7 cellular contexts compared by ENCODE assay signal in genomic region chr20:50320910-50321796, GRCh38.
A peak's percentile ranks its signal among the peaks of the same experiment; 100 is the strongest.
DNase-seq lines count a peak whose midpoint lies in the region; ATAC-seq and TF ChIP-seq lines count a peak whose summit lies in the region.

No MANE protein-coding gene starts in this region.

- peak; percentile 99 for DNase-seq in HK-2 (ENCODE audit: unreplicated experiment)
- peak; percentile 11 to 49 for DNase-seq in SW 1271 (lab: John Stamatoyannopoulos, UW)
- DNase-seq in fibroblast of gingiva (ENCODE audit: low read depth) = peak; percentile 86
- peak; percentile 75 for DNase-seq in omental fat pad (ENCODE audit: low spot score)
- DNase-seq in medulla oblongata (ENCODE audit: extremely low spot score) = no peak
- DNase-seq in cerebellum (ENCODE audit: low spot score) = no peak
- DNase-seq in stimulated activated CD4-positive, alpha-beta T cell treated with anti-CD3 and anti-CD28 coated beads, Interleukin-4, amount 100 ng/mL, for 24 hours = no peak

- ATAC-seq in omental fat pad (ENCODE audit: low FRiP score) = peak; percentile 97

- no peak for TF ChIP-seq CTCF in omental fat pad (IDR thresholded peaks at IDR 0.05)

Comparison
In these comparisons a context has a peak if more than half of its experiments do, and no peak if none do; other contexts are left out.
1. DNase-seq: peak in HK-2 (single experiment), SW 1271 (2 of 2), fibroblast of gingiva (single experiment) and omental fat pad (single experiment); none in medulla oblongata (single experiment), cerebellum (single experiment) and stimulated activated CD4-positive, alpha-beta T cell treated with anti-CD3 and anti-CD28 coated beads, Interleukin-4, amount 100 ng/mL, for 24 hours (single experiment).